Comparison of ENCODE assay signal across 8 cellular contexts in genomic region chr5:172179032-172179989, GRCh38. TPM values are rescaled to one million over a fixed set of nuclear protein-coding genes. Genes with fewer than 3 reads are reported as not detected.
DNase-seq lines count a peak whose midpoint lies in the region; ATAC-seq and TF ChIP-seq lines count a peak whose summit lies in the region.

No MANE protein-coding gene starts in this region.

- no peaks in the 10 kb centered on the region for H3K27me3 ChIP-seq in rectal smooth muscle tissue (ENCODE audit: control insufficient read depth, insufficient read depth, low read length)

- no peaks in the 10 kb centered on the region for H3K9me3 Mint-ChIP-seq in activated CD8-positive, alpha-beta T cell treated with anti-CD3 and anti-CD28 coated beads, Interleukin-2, amount 10 ng/mL, durations not matched to agents 7 days and 5 days (ENCODE audit: insufficient read depth)

- no peak overlapping the region for H3K9ac ChIP-seq in rectal smooth muscle tissue (ENCODE audit: low read length)

- CTCF ChIA-PET in activated CD8-positive, alpha-beta T cell treated with anti-CD3 and anti-CD28 coated beads, Interleukin-2, amount 10 ng/mL, durations not matched to agents 7 days and 5 days (lab: Charles Lee): interaction anchor here (1.0 to 3.2 kb wide), 9 partner anchors 9 to 103 kb away, joined by 3 to 38 read pairs (median 4); partner anchors contain the start of gene STK10

- no peak overlapping the region for H3K27ac ChIP-seq in rectal smooth muscle tissue (ENCODE audit: low read depth, low read length)

- peaks cover 90% of the 10 kb centered on the region for H3K36me3 Mint-ChIP-seq in activated CD8-positive, alpha-beta T cell treated with anti-CD3 and anti-CD28 coated beads, Interleukin-2, amount 10 ng/mL, durations not matched to agents 7 days and 5 days (ENCODE audit: low read depth)

- peak overlapping the region; percentile 98 for H3K27ac Mint-ChIP-seq in activated CD8-positive, alpha-beta T cell treated with anti-CD3 and anti-CD28 coated beads, Interleukin-2, amount 10 ng/mL, durations not matched to agents 7 days and 5 days

- H3K4me3 ChIP-seq in fibroblast of pulmonary artery (replicated peaks; ENCODE audit: low read depth, low read length): peak overlapping the region; percentile 5
- peak overlapping the region; percentile 25 for H3K4me3 ChIP-seq in rectal smooth muscle tissue (ENCODE audit: low read length)

- H3K4me3 Mint-ChIP-seq in activated CD8-positive, alpha-beta T cell treated with anti-CD3 and anti-CD28 coated beads, Interleukin-2, amount 10 ng/mL, durations not matched to agents 7 days and 5 days: peak overlapping the region; percentile 85

- no peak for TF ChIP-seq CTCF in fibroblast of pulmonary artery (IDR thresholded peaks at IDR 0.05; ENCODE audit: low read length, missing control alignments)

- peaks cover 92% of the 10 kb centered on the region for H3K4me1 Mint-ChIP-seq in activated CD8-positive, alpha-beta T cell treated with anti-CD3 and anti-CD28 coated beads, Interleukin-2, amount 10 ng/mL, durations not matched to agents 7 days and 5 days (ENCODE audit: low read depth)

- DNase-seq in stimulated activated CD4-positive, alpha-beta T cell treated with anti-CD3 and anti-CD28 coated beads, Interleukin-15, amount 100 ng/mL, for 24 hours: peak; percentile 59
- DNase-seq in stimulated activated CD4-positive, alpha-beta T cell treated with anti-CD3 and anti-CD28 coated beads, Interleukin-12 subunit alpha, Interleukin-12 subunit beta, amount 100 ng/mL, for 4 hours: no peak
- DNase-seq in KG1 (lab: John Stamatoyannopoulos, UW): peak; percentile 91
- DNase-seq in activated CD8-positive, alpha-beta T cell treated with anti-CD3 and anti-CD28 coated beads, Interleukin-2, amount 10 ng/mL, durations not matched to agents 7 days and 5 days: peak; percentile 76
- DNase-seq in fibroblast of pulmonary artery (ENCODE audit: low read depth): peak; percentile 74
- DNase-seq in kidney tubule cell (ENCODE audit: low spot score): no peak

- no peaks in the 10 kb centered on the region for H3K27me3 Mint-ChIP-seq in activated CD8-positive, alpha-beta T cell treated with anti-CD3 and anti-CD28 coated beads, Interleukin-2, amount 10 ng/mL, durations not matched to agents 7 days and 5 days (ENCODE audit: low read depth)

- no peaks in the 10 kb centered on the region for H3K4me1 ChIP-seq in rectal smooth muscle tissue (ENCODE audit: control insufficient read depth, insufficient read depth, low read length)

- POLR2A ChIA-PET in activated CD8-positive, alpha-beta T cell treated with anti-CD3 and anti-CD28 coated beads, Interleukin-2, amount 10 ng/mL, durations not matched to agents 7 days and 5 days (lab: Charles Lee): interaction anchor here (0.6 to 4.0 kb wide), 11 partner anchors 9 to 112 kb away, joined by 3 to 36 read pairs (median 4); partner anchors contain the start of gene STK10

- peak; percentile 25 for ATAC-seq in activated CD8-positive, alpha-beta T cell treated with anti-CD3 and anti-CD28 coated beads, Interleukin-2, amount 10 ng/mL, durations not matched to agents 7 days and 5 days
- no peak for ATAC-seq in HG02884 (IDR thresholded peaks at IDR 0.05; ENCODE audit: unreplicated experiment)

- no peaks in the 10 kb centered on the region for H3K36me3 ChIP-seq in rectal smooth muscle tissue (ENCODE audit: control insufficient read depth, insufficient read depth, low read length)

RNA-seq across cellular contexts. Expression of gene STK10, which starts 8.7 kb away (rescaled TPM):
- total RNA-seq in activated CD8-positive, alpha-beta T cell treated with anti-CD3 and anti-CD28 coated beads, Interleukin-2, amount 10 ng/mL, durations not matched to agents 7 days and 5 days: 100 to 1,000 TPM; 294 to 299 TPM

RNA-seq across cellular contexts. Expression of gene EFCAB9, which starts 14.7 kb away (rescaled TPM):
- total RNA-seq in activated CD8-positive, alpha-beta T cell treated with anti-CD3 and anti-CD28 coated beads, Interleukin-2, amount 10 ng/mL, durations not matched to agents 7 days and 5 days: not detected

Comparison
In these comparisons a context has a peak if more than half of its experiments do, and no peak if none do; other contexts are left out.
1. DNase-seq: peak in stimulated activated CD4-positive, alpha-beta T cell treated with anti-CD3 and anti-CD28 coated beads, Interleukin-15, amount 100 ng/mL, for 24 hours (single experiment), KG1 (single experiment), activated CD8-positive, alpha-beta T cell treated with anti-CD3 and anti-CD28 coated beads, Interleukin-2, amount 10 ng/mL, durations not matched to agents 7 days and 5 days (single experiment) and fibroblast of pulmonary artery (single experiment); none in stimulated activated CD4-positive, alpha-beta T cell treated with anti-CD3 and anti-CD28 coated beads, Interleukin-12 subunit alpha, Interleukin-12 subunit beta, amount 100 ng/mL, for 4 hours (single experiment) and kidney tubule cell (single experiment).